In genomic region chr14:35390577-35391387, GRCh38 we compare ENCODE assay signal across 8 cellular contexts. TPM values are rescaled to one million over a fixed set of nuclear protein-coding genes. Genes with fewer than 3 reads are reported as not detected.
DNase-seq lines count a peak whose midpoint lies in the region; ATAC-seq and TF ChIP-seq lines count a peak whose summit lies in the region.

No MANE protein-coding gene starts in this region.

- no peak overlapping the region for H4K5ac ChIP-seq in IMR-90 (ENCODE audit: low read depth, low read length)

- H3K4me2 ChIP-seq in IMR-90 (ENCODE audit: low read depth, low read length), result no peak overlapping the region

- no peak overlapping the region for H2BK120ac ChIP-seq in IMR-90 (ENCODE audit: low read depth, low read length)

- CTCF ChIA-PET in IMR-90 (lab: Yijun Ruan, JAX), result no interaction called here

- H2AFZ ChIP-seq in IMR-90 (replicated peaks; ENCODE audit: low read length, poor library complexity), result peak overlapping the region; percentile 47

- no peak overlapping the region for H3K23ac ChIP-seq in IMR-90 (ENCODE audit: low read depth, low read length)

- no peak overlapping the region for H4K8ac ChIP-seq in IMR-90 (ENCODE audit: low read depth in 2 of 2, low read length in 2 of 2)

- no peaks in the 10 kb centered on the region for H3K9me3 Mint-ChIP-seq in activated T-cell treated with anti-CD3 and anti-CD28 coated beads, Interleukin-2, amount 50 U/mL, for 72 hours

- peak overlapping the region; percentile 0; the same call in 1 of the 2 replicates for H2AK5ac ChIP-seq in IMR-90 (ENCODE audit: low read depth, low read length)

- intact Hi-C loops in IMR-90 (cut with micrococcal nuclease), result no loop called here
- intact Hi-C loops in body of pancreas (cut with DNase I), result no loop called here
- intact Hi-C loops in upper lobe of right lung (cut with DNase I), result no loop called here

- H3K4me1 ChIP-seq in IMR-90 (ENCODE audit: control insufficient read depth, insufficient read depth, low read length), result peaks cover 10% of the 10 kb centered on the region
- H3K4me1 ChIP-seq in body of pancreas, result peaks cover 4% of the 10 kb centered on the region
- peaks cover 5% of the 10 kb centered on the region for H3K4me1 ChIP-seq in upper lobe of right lung

- peak overlapping the region; percentile 57; the same call in 1 of the 2 replicates for H3K14ac ChIP-seq in IMR-90 (replicated peaks; ENCODE audit: low read depth, low read length)

- H3K4me1 Mint-ChIP-seq in activated T-cell treated with anti-CD3 and anti-CD28 coated beads, Interleukin-2, amount 50 U/mL, for 72 hours (ENCODE audit: low read depth), result peaks cover 19% of the 10 kb centered on the region

- H4K20me1 ChIP-seq in IMR-90 (ENCODE audit: insufficient read depth, low read length), result no peaks in the 10 kb centered on the region

- no peak overlapping the region for H2AK9ac ChIP-seq in IMR-90 (replicated peaks; ENCODE audit: low read depth, low read length, poor library complexity)

- DNase-seq in activated T-cell treated with anti-CD3 and anti-CD28 coated beads, Interleukin-2, amount 50 U/mL, for 72 hours, result peak; percentile 18 to 44
- DNase-seq in activated T-cell treated with anti-CD3 and anti-CD28 coated beads for 4 hours (no peak), IMR-90 (no peak), body of pancreas (no peak), upper lobe of right lung (no peak)
- no peak for DNase-seq in stimulated activated naive CD4-positive, alpha-beta T cell treated with Interleukin-2 at 50 U/mL for 16 hours (lab: John Stamatoyannopoulos, UW)

- no peak overlapping the region for H2BK5ac ChIP-seq in IMR-90 (ENCODE audit: low read depth, low read length, poor library complexity, severe bottlenecking)

- H3K4me3 ChIP-seq in IMR-90 (ENCODE audit: insufficient read depth, low read depth, low read length) (no peak overlapping the region), body of pancreas (no peak overlapping the region), upper lobe of right lung (no peak overlapping the region)

- POLR2A ChIA-PET in IMR-90 (lab: Charles Lee; ENCODE audit: unreplicated experiment), result interaction anchor here (0.5 kb wide), 1 partner anchor 42 kb away, joined by 3 read pairs; no protein-coding TSS in a partner anchor

- no peak overlapping the region for H3K27ac Mint-ChIP-seq in activated T-cell treated with anti-CD3 and anti-CD28 coated beads, Interleukin-2, amount 50 U/mL, for 72 hours

- TF ChIP-seq CTCF in IMR-90 (conservative IDR thresholded peaks at IDR 0.05; ENCODE audit: low read depth, low read length) (no peak), body of pancreas (IDR thresholded peaks at IDR 0.05) (no peak), upper lobe of right lung (IDR thresholded peaks at IDR 0.05) (no peak)

- no peak overlapping the region for H4K91ac ChIP-seq in IMR-90 (ENCODE audit: insufficient read depth, low read depth, low read length)

- H3K4ac ChIP-seq in IMR-90 (ENCODE audit: low read depth, low read length), result peak overlapping the region; percentile 54

- H3K9me3 ChIP-seq in IMR-90 (ENCODE audit: control insufficient read depth, insufficient read depth, low read length), result no peaks in the 10 kb centered on the region
- no peaks in the 10 kb centered on the region for H3K9me3 ChIP-seq in body of pancreas
- H3K9me3 ChIP-seq in upper lobe of right lung, result no peaks in the 10 kb centered on the region

- H2BK15ac ChIP-seq in IMR-90 (ENCODE audit: low read depth, low read length), result peak overlapping the region; percentile 80; the same call in 1 of the 3 replicates

- H3K36me3 Mint-ChIP-seq in activated T-cell treated with anti-CD3 and anti-CD28 coated beads, Interleukin-2, amount 50 U/mL, for 72 hours (ENCODE audit: insufficient read depth in 2 of 2), result no peaks in the 10 kb centered on the region

- H3K36me3 ChIP-seq in IMR-90 (ENCODE audit: control insufficient read depth, insufficient read depth, low read length), result no peaks in the 10 kb centered on the region
- H3K36me3 ChIP-seq in body of pancreas (replicated peaks in 1 of 2; ENCODE audit: insufficient read depth in 1 of 2, low read depth in 2 of 2), result no peaks in the 10 kb centered on the region
- no peaks in the 10 kb centered on the region for H3K36me3 ChIP-seq in upper lobe of right lung

- H3K18ac ChIP-seq in IMR-90 (ENCODE audit: low read depth, low read length), result no peak overlapping the region

- H3K27ac ChIP-seq in IMR-90 (ENCODE audit: insufficient read depth, low read length) (no peak overlapping the region), body of pancreas (no peak overlapping the region), upper lobe of right lung (no peak overlapping the region)

- no peak overlapping the region for H3K56ac ChIP-seq in IMR-90 (ENCODE audit: extremely low read depth, insufficient read depth, low read length)

- in situ Hi-C loops in IMR-90 (cut with MboI; ENCODE audit: low sequenced_read_pairs), result no loop called here

- ATAC-seq in activated T-cell treated with anti-CD3 and anti-CD28 coated beads, Interleukin-2, amount 50 U/mL, for 72 hours (replicated peaks in 1 of 2), result peak; percentile 59 to 67
- ATAC-seq in IMR-90 (ENCODE audit: low read depth), result peak; percentile 54; the same call in 1 of the 2 replicates
- peak; percentile 33 for ATAC-seq in body of pancreas
- peak; percentile 61 for ATAC-seq in upper lobe of right lung
- no peak for ATAC-seq in HG03039 (IDR thresholded peaks at IDR 0.05; ENCODE audit: unreplicated experiment)
- ATAC-seq in GM19455 (IDR thresholded peaks at IDR 0.05; ENCODE audit: unreplicated experiment), result no peak

- WGBS in IMR-90 (ENCODE audit: extremely low coverage in 2 of 2, insufficient read length in 1 of 2), 2 experiments, result 100% methylated on average over 1 of the region's 9 CpGs; no CpG with 5 or more reads in 1 of the 2 experiments
- 75 to 82% methylated on average over 6 to 9 of the region's 9 CpGs for WGBS in body of pancreas, 2 donors

- no peak overlapping the region for H3K4me3 Mint-ChIP-seq in activated T-cell treated with anti-CD3 and anti-CD28 coated beads, Interleukin-2, amount 50 U/mL, for 72 hours

- 0 out of 4 replicates have a peak, but pooled peaks cover 0 to 1% of the 10 kb centered on the region in 2 experiments for H3K79me1 ChIP-seq in IMR-90 (ENCODE audit: low read depth in 1 of 2, low read length in 2 of 2)

- no TSS peak for BruUV-seq in IMR-90 (replicated peaks; lab: Mats Ljungman, UMichigan)

- H3K9ac ChIP-seq in IMR-90 (ENCODE audit: low read depth, low read length), result no peak overlapping the region

- dilution Hi-C loops in IMR-90 (cut with HindIII; ENCODE audit: low sequenced_read_pairs, unreplicated experiment), result no loop called here

- H3K27me3 ChIP-seq in IMR-90 (ENCODE audit: control insufficient read depth, insufficient read depth, low read length) (no peaks in the 10 kb centered on the region), body of pancreas (no peaks in the 10 kb centered on the region), upper lobe of right lung (no peaks in the 10 kb centered on the region)

- no peak for TF ChIP-seq POLR2A in IMR-90 (IDR thresholded peaks at IDR 0.05; ENCODE audit: low read depth, low read length)
- no peak for TF ChIP-seq POLR2A in body of pancreas (IDR thresholded peaks at IDR 0.05)

- H3K27me3 Mint-ChIP-seq in activated T-cell treated with anti-CD3 and anti-CD28 coated beads, Interleukin-2, amount 50 U/mL, for 72 hours (ENCODE audit: low read depth), result no peaks in the 10 kb centered on the region

- H3K9me1 ChIP-seq in IMR-90 (ENCODE audit: insufficient read depth, low read length), result peaks cover 8% of the 10 kb centered on the region

- H2BK20ac ChIP-seq in IMR-90 (ENCODE audit: low read depth, low read length), result no peak overlapping the region

- TF ChIP-seq RAD21 in IMR-90 (IDR thresholded peaks at IDR 0.05; ENCODE audit: low read length), result no peak

TF ChIP-seq in IMR-90, 13 proteins besides CTCF, POLR2A, EP300 and RAD21:
- no peak for TF ChIP-seq RCOR1 (IDR thresholded peaks at IDR 0.05; ENCODE audit: insufficient replicate concordance, low read length)
- TF ChIP-seq FOS (IDR thresholded peaks at IDR 0.05; ENCODE audit: low read depth, low read length), result peak; percentile 40
- no peak for TF ChIP-seq BHLHE40 (IDR thresholded peaks at IDR 0.05; ENCODE audit: low read depth, low read length)
- TF ChIP-seq CHD1 (IDR thresholded peaks at IDR 0.05; ENCODE audit: low read depth, low read length), result no peak
- no peak for TF ChIP-seq MAZ (IDR thresholded peaks at IDR 0.05; ENCODE audit: borderline replicate concordance, low read depth, low read length)

RNA-seq across cellular contexts. Expression of gene NFKBIA, which starts 13.8 kb away (rescaled TPM):
- 100 to 1,000 TPM; 391 to 596 TPM for total RNA-seq in activated T-cell treated with anti-CD3 and anti-CD28 coated beads, Interleukin-2, amount 50 U/mL, for 72 hours
- total RNA-seq in IMR-90 (2012; rRNA removed) (97.1 and 102 TPM in 2 replicates), body of pancreas (100 to 1,000 TPM; 330 to 345 TPM), upper lobe of right lung (361 TPM)
- polyA plus RNA-seq in IMR-90 (2012; rRNA removed), result 71.1 and 76.5 TPM in 2 replicates
- polyA plus RNA-seq in IMR-90 (2012; cell fraction: cytosol; rRNA removed), result 88.2 and 125 TPM in 2 replicates
- polyA plus RNA-seq in IMR-90 (2012; cell fraction: nucleus; rRNA removed; ENCODE audit: low replicate concordance), result 272 and 345 TPM in 2 replicates

Comparison
In these comparisons a context has a peak if more than half of its experiments do, and no peak if none do; other contexts are left out.
1. DNase-seq: peak in activated T-cell treated with anti-CD3 and anti-CD28 coated beads, Interleukin-2, amount 50 U/mL, for 72 hours (2 of 2); none in activated T-cell treated with anti-CD3 and anti-CD28 coated beads for 4 hours (single experiment), IMR-90 (single experiment), body of pancreas (0 of 4), upper lobe of right lung (single experiment) and stimulated activated naive CD4-positive, alpha-beta T cell treated with Interleukin-2 at 50 U/mL for 16 hours (single experiment).
2. ATAC-seq: peak in activated T-cell treated with anti-CD3 and anti-CD28 coated beads, Interleukin-2, amount 50 U/mL, for 72 hours (2 of 2), IMR-90 (single experiment), body of pancreas (single experiment) and upper lobe of right lung (single experiment); none in HG03039 (single experiment) and GM19455 (single experiment).